ENCODE assay signal across 8 cellular contexts in the genomic region with DNA sequence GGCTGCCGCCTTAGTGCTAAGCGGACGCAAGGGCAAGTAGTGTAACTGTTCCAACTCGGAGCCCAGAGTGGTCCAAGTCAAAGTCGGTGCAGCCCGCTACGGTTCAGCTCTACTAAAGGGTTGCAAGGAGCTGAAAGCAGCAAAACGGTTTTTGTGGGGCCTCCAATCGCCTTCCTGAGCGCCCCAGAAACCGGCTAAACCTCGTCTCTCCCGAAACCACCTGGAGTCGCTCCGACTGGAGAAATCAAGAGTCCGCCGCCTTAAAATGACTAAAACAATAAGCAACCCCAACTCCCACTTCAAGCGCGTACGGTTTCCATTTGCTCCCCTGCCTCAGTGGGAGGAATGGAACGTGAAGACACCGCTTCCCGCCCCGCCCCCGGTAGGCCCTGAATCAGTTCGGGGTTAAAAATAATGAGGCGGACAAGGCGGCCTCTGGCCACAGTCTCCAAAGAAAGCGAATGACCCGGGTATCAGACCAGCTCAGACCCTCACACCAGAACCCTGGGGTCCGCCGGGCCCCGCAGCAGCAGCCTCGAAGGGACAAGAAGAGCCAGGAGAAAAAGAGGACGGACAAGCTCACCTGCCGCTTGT. TPM values are rescaled to one million over a fixed set of nuclear protein-coding genes. Genes with fewer than 3 reads are reported as not detected.
DNase-seq lines count a peak whose midpoint lies in the region; ATAC-seq and TF ChIP-seq lines count a peak whose summit lies in the region.

No MANE protein-coding gene starts in this region.

- H3K4me3 ChIP-seq in SU-DHL-6 (ENCODE audit: insufficient read depth, low read length, poor library complexity, severe bottlenecking) (peak overlapping the region; percentile 97), lower lobe of right lung (peak overlapping the region; percentile 97)

- H3K27ac ChIP-seq in SU-DHL-6 (ENCODE audit: low read depth, low read length) (peak overlapping the region; percentile 69), cingulate gyrus (ENCODE audit: low read depth, low read length) (peak overlapping the region; percentile 97), lower lobe of right lung (peak overlapping the region; percentile 97)

- no peaks in the 10 kb centered on the region for H3K27me3 ChIP-seq in SU-DHL-6 (ENCODE audit: low read length)
- no peaks in the 10 kb centered on the region for H3K27me3 ChIP-seq in lower lobe of right lung (ENCODE audit: low read depth)

- H3K4me1 ChIP-seq in lower lobe of right lung: peaks cover 25% of the 10 kb centered on the region

- TF ChIP-seq CTCF in SU-DHL-6 (IDR thresholded peaks at IDR 0.05; ENCODE audit: insufficient read depth, low read length, poor library complexity, severe bottlenecking) (no peak), lower lobe of right lung (IDR thresholded peaks at IDR 0.05) (no peak)

- H3K36me3 ChIP-seq in SU-DHL-6 (ENCODE audit: low read length): no peaks in the 10 kb centered on the region
- peaks cover 17% of the 10 kb centered on the region for H3K36me3 ChIP-seq in lower lobe of right lung

- H4K20me1 ChIP-seq in SU-DHL-6 (ENCODE audit: low read depth, low read length): peaks cover 5% of the 10 kb centered on the region; the same call in 1 of the 2 replicates

- intact Hi-C loops in lower lobe of right lung (cut with DNase I): no loop called here

- H3K4me2 ChIP-seq in SU-DHL-6 (ENCODE audit: low read depth, low read length, poor library complexity, severe bottlenecking): peak overlapping the region; percentile 93

- DNase-seq in GF-D8 (lab: John Stamatoyannopoulos, UW) (peak; percentile 19), lower lobe of right lung (no peak), GOT3 (lab: John Stamatoyannopoulos, UW) (no peak)
- peak; percentile 73 for DNase-seq in stimulated activated CD8-positive, alpha-beta memory T cell treated with anti-CD3 and anti-CD28 coated beads, Interleukin-4, amount 100 ng/mL, for 48 hours

- peak overlapping the region; percentile 84 for H2AFZ ChIP-seq in SU-DHL-6 (ENCODE audit: low read depth, low read length, severe bottlenecking)

- H3K9me2 ChIP-seq in SU-DHL-6 (replicated peaks; ENCODE audit: insufficient read depth, low read length): no peaks in the 10 kb centered on the region

- no peaks in the 10 kb centered on the region for H3K9me3 ChIP-seq in SU-DHL-6 (ENCODE audit: insufficient read depth, low read length)
- H3K9me3 ChIP-seq in lower lobe of right lung: no peaks in the 10 kb centered on the region

- H3F3A ChIP-seq in SU-DHL-6 (ENCODE audit: insufficient read depth): no peaks in the 10 kb centered on the region

- peak overlapping the region; percentile 94 for H3K9ac ChIP-seq in SU-DHL-6 (ENCODE audit: low read length)

- peaks cover 53% of the 10 kb centered on the region for H3K79me2 ChIP-seq in SU-DHL-6 (ENCODE audit: insufficient read depth, low read length)

- peak; percentile 1 for ATAC-seq in HG02852 (IDR thresholded peaks at IDR 0.05; ENCODE audit: unreplicated experiment)
- peak; percentile 1 to 35 for ATAC-seq in lower lobe of right lung
- no peak for ATAC-seq in GM21447 (IDR thresholded peaks at IDR 0.05; ENCODE audit: unreplicated experiment)

RNA-seq across cellular contexts. Expression of gene SEC11A, which starts 0.4 kb away (rescaled TPM):
- 205 TPM for total RNA-seq in lower lobe of right lung

RNA-seq across cellular contexts. Expression of gene ZNF592, which starts 32.9 kb away (rescaled TPM):
- total RNA-seq in lower lobe of right lung: 34.8 TPM

RNA-seq across cellular contexts. Expression of gene NMB, which starts 57.5 kb away (rescaled TPM):
- total RNA-seq in lower lobe of right lung: 10.4 TPM

Comparison
In these comparisons a context has a peak if more than half of its experiments do, and no peak if none do; other contexts are left out.
1. DNase-seq: peak in GF-D8 (single experiment) and stimulated activated CD8-positive, alpha-beta memory T cell treated with anti-CD3 and anti-CD28 coated beads, Interleukin-4, amount 100 ng/mL, for 48 hours (single experiment); none in lower lobe of right lung (single experiment) and GOT3 (single experiment).
2. Peak in every context shown above with its lines, with median percentiles within 50 percentile points of each other: H3K27ac ChIP-seq.